ENCODE assay signal across 10 cellular contexts in genomic region chr11:2208691-2209369, GRCh38. TPM values are rescaled to one million over a fixed set of nuclear protein-coding genes. Genes with fewer than 3 reads are reported as not detected.
DNase-seq lines count a peak whose midpoint lies in the region; ATAC-seq and TF ChIP-seq lines count a peak whose summit lies in the region.
"Had no signal": no experiment of that assay in that cellular context is flagged by ENCODE, and none has a peak within 500 bp of the region (broad histone marks: within the 10 kb centered on the region; RNA-seq: fewer than 3 reads in every experiment).

No MANE protein-coding gene starts in this region.

- no peak for TF ChIP-seq POLR2A in suprapubic skin (IDR thresholded peaks at IDR 0.05)

- H3K4me3 Mint-ChIP-seq in activated CD8-positive, alpha-beta memory T cell treated with anti-CD3 and anti-CD28 coated beads, Interleukin-2, amount 10 ng/mL, durations not matched to agents 7 days and 5 days: no peak overlapping the region
- no peak overlapping the region for H3K4me3 Mint-ChIP-seq in activated CD4-positive, alpha-beta memory T cell treated with anti-CD3 and anti-CD28 coated beads for 36 hours

- ATAC-seq in activated CD8-positive, alpha-beta memory T cell treated with anti-CD3 and anti-CD28 coated beads, Interleukin-2, amount 10 ng/mL, durations not matched to agents 7 days and 5 days: no peak
- ATAC-seq: GM12878 had no signal

- no peaks in the 10 kb centered on the region for H3K9me3 Mint-ChIP-seq in activated CD8-positive, alpha-beta memory T cell treated with anti-CD3 and anti-CD28 coated beads, Interleukin-2, amount 10 ng/mL, durations not matched to agents 7 days and 5 days (ENCODE audit: low read depth)
- H3K9me3 Mint-ChIP-seq in activated CD4-positive, alpha-beta memory T cell treated with anti-CD3 and anti-CD28 coated beads for 36 hours: no peaks in the 10 kb centered on the region

- no peak for TF ChIP-seq EP300 in suprapubic skin (IDR thresholded peaks at IDR 0.05)

- no peaks in the 10 kb centered on the region for H3K36me3 ChIP-seq in suprapubic skin

- 73% methylated on average over 13 of the region's 24 CpGs for WGBS in suprapubic skin

- peak; percentile 35 for DNase-seq in activated CD8-positive, alpha-beta memory T cell treated with anti-CD3 and anti-CD28 coated beads, Interleukin-2, amount 10 ng/mL, durations not matched to agents 7 days and 5 days
- DNase-seq in activated CD8-positive, alpha-beta memory T cell treated with anti-CD3 and anti-CD28 coated beads, Interleukin-2, amount 50 U/mL, for 4 hours: no peak
- peak; percentile 6 for DNase-seq in activated CD4-positive, alpha-beta memory T cell treated with anti-CD3 and anti-CD28 coated beads for 36 hours
- DNase-seq in iPS-NIHi11 (ENCODE audit: low spot score) (peak; percentile 54), suprapubic skin (ENCODE audit: low spot score in 2 of 2) (peak; percentile 54 to 78), NCI-H1048 (lab: John Stamatoyannopoulos, UW) (no peak), retina (no peak)
- DNase-seq in stimulated activated CD4-positive, alpha-beta T cell treated with anti-CD3 and anti-CD28 coated beads, Interleukin-15, amount 100 ng/mL, for 24 hours: no peak
- DNase-seq: cortex of kidney had no signal

- no peak for TF ChIP-seq CTCF in suprapubic skin (IDR thresholded peaks at IDR 0.05)

- H3K4me1 Mint-ChIP-seq in activated CD8-positive, alpha-beta memory T cell treated with anti-CD3 and anti-CD28 coated beads, Interleukin-2, amount 10 ng/mL, durations not matched to agents 7 days and 5 days: peaks cover 7% of the 10 kb centered on the region
- H3K4me1 Mint-ChIP-seq in activated CD4-positive, alpha-beta memory T cell treated with anti-CD3 and anti-CD28 coated beads for 36 hours (ENCODE audit: low read depth): peaks cover 7% of the 10 kb centered on the region

- H3K4me1 ChIP-seq in suprapubic skin: peaks cover 21% of the 10 kb centered on the region

- CTCF ChIA-PET in activated CD8-positive, alpha-beta memory T cell treated with anti-CD3 and anti-CD28 coated beads, Interleukin-2, amount 10 ng/mL, durations not matched to agents 7 days and 5 days (lab: Charles Lee): interaction anchor here (0.9 kb wide), 1 partner anchor 211 kb away, joined by 3 read pairs; no protein-coding TSS in a partner anchor
- CTCF ChIA-PET in activated CD4-positive, alpha-beta memory T cell treated with anti-CD3 and anti-CD28 coated beads for 36 hours (lab: Charles Lee): interaction anchor here (1.3 to 1.6 kb wide), 2 partner anchors 14 to 97 kb away, joined by 3 read pairs; no protein-coding TSS in a partner anchor

- no peaks in the 10 kb centered on the region for H3K36me3 Mint-ChIP-seq in activated CD8-positive, alpha-beta memory T cell treated with anti-CD3 and anti-CD28 coated beads, Interleukin-2, amount 10 ng/mL, durations not matched to agents 7 days and 5 days
- no peaks in the 10 kb centered on the region for H3K36me3 Mint-ChIP-seq in activated CD4-positive, alpha-beta memory T cell treated with anti-CD3 and anti-CD28 coated beads for 36 hours

- H3K27ac Mint-ChIP-seq in activated CD8-positive, alpha-beta memory T cell treated with anti-CD3 and anti-CD28 coated beads, Interleukin-2, amount 10 ng/mL, durations not matched to agents 7 days and 5 days: no peak overlapping the region
- no peak overlapping the region for H3K27ac Mint-ChIP-seq in activated CD4-positive, alpha-beta memory T cell treated with anti-CD3 and anti-CD28 coated beads for 36 hours

- no peaks in the 10 kb centered on the region for H3K27me3 Mint-ChIP-seq in activated CD8-positive, alpha-beta memory T cell treated with anti-CD3 and anti-CD28 coated beads, Interleukin-2, amount 10 ng/mL, durations not matched to agents 7 days and 5 days
- no peaks in the 10 kb centered on the region for H3K27me3 Mint-ChIP-seq in activated CD4-positive, alpha-beta memory T cell treated with anti-CD3 and anti-CD28 coated beads for 36 hours

- H3K27ac ChIP-seq in suprapubic skin: no peak overlapping the region

- no peaks in the 10 kb centered on the region for H3K9me3 ChIP-seq in suprapubic skin

- POLR2A ChIA-PET in activated CD4-positive, alpha-beta memory T cell treated with anti-CD3 and anti-CD28 coated beads for 36 hours (lab: Charles Lee): no interaction called here

- H3K4me3 ChIP-seq in suprapubic skin: no peak overlapping the region
- H3K4me3 ChIP-seq: GM12878 had no signal

- intact Hi-C loops in activated CD4-positive, alpha-beta memory T cell treated with anti-CD3 and anti-CD28 coated beads for 36 hours (cut with micrococcal nuclease): no loop called here

- peaks cover 17% of the 10 kb centered on the region for H3K27me3 ChIP-seq in suprapubic skin

RNA-seq across cellular contexts. Expression of gene TH, which starts 37.2 kb away (rescaled TPM):
- not detected for total RNA-seq in activated CD8-positive, alpha-beta memory T cell treated with anti-CD3 and anti-CD28 coated beads, Interleukin-2, amount 10 ng/mL, durations not matched to agents 7 days and 5 days
- total RNA-seq in activated CD4-positive, alpha-beta memory T cell treated with anti-CD3 and anti-CD28 coated beads for 36 hours: not detected
- 1 to 10 TPM in 1 of 4 donors, under 1 TPM in 1, not detected in 2; 0.34 to 1.0 TPM for total RNA-seq in suprapubic skin
- total RNA-seq: GM12878 had no signal

RNA-seq across cellular contexts. Expression of gene INS, which starts 47.8 kb away (rescaled TPM):
- not detected for total RNA-seq in activated CD8-positive, alpha-beta memory T cell treated with anti-CD3 and anti-CD28 coated beads, Interleukin-2, amount 10 ng/mL, durations not matched to agents 7 days and 5 days
- not detected for total RNA-seq in activated CD4-positive, alpha-beta memory T cell treated with anti-CD3 and anti-CD28 coated beads for 36 hours
- not detected for total RNA-seq in suprapubic skin
- total RNA-seq: GM12878 had no signal

Comparison
In these comparisons a context has a peak if more than half of its experiments do, and no peak if none do; other contexts are left out.
1. DNase-seq: peak in activated CD8-positive, alpha-beta memory T cell treated with anti-CD3 and anti-CD28 coated beads, Interleukin-2, amount 10 ng/mL, durations not matched to agents 7 days and 5 days (single experiment), activated CD4-positive, alpha-beta memory T cell treated with anti-CD3 and anti-CD28 coated beads for 36 hours (single experiment), iPS-NIHi11 (single experiment) and suprapubic skin (2 of 2); none in activated CD8-positive, alpha-beta memory T cell treated with anti-CD3 and anti-CD28 coated beads, Interleukin-2, amount 50 U/mL, for 4 hours (single experiment), NCI-H1048 (single experiment), retina (single experiment) and stimulated activated CD4-positive, alpha-beta T cell treated with anti-CD3 and anti-CD28 coated beads, Interleukin-15, amount 100 ng/mL, for 24 hours (single experiment).